11 cellular contexts compared by ENCODE assay signal in genomic region chr6:154613137-154613676, GRCh38.
DNase-seq lines count a peak whose midpoint lies in the region; ATAC-seq and TF ChIP-seq lines count a peak whose summit lies in the region.
"Had no signal": no experiment of that assay in that cellular context is flagged by ENCODE, and none has a peak within 500 bp of the region (broad histone marks: within the 10 kb centered on the region; RNA-seq: fewer than 3 reads in every experiment).

No MANE protein-coding gene starts in this region.

- H3K4me3 ChIP-seq in PC-9 (no peak overlapping the region), fibroblast of lung (replicated peaks in 1 of 4; ENCODE audit: control extremely low read depth in 1 of 4, insufficient read depth in 1 of 4, low read depth in 3 of 4, low read length in 4 of 4) (no peak overlapping the region), neuronal stem cell (ENCODE audit: low read length in 2 of 2) (no peak overlapping the region), aorta (ENCODE audit: low read length in 2 of 2) (no peak overlapping the region)

- POLR2A ChIA-PET in PC-9 (lab: Charles Lee; ENCODE audit: unreplicated experiment), result no interaction called here

- no peak overlapping the region for H2BK5ac ChIP-seq in neuronal stem cell (ENCODE audit: low read length)

- no peaks in the 10 kb centered on the region for H3K36me3 ChIP-seq in PC-9 (ENCODE audit: low read depth)
- no peaks in the 10 kb centered on the region for H3K36me3 ChIP-seq in fibroblast of lung (ENCODE audit: control insufficient read depth, insufficient read depth, low read length)
- no peaks in the 10 kb centered on the region for H3K36me3 ChIP-seq in neuronal stem cell (replicated peaks in 1 of 2; ENCODE audit: control insufficient read depth in 2 of 2, insufficient read depth in 2 of 2, low read length in 2 of 2)
- no peaks in the 10 kb centered on the region for H3K36me3 ChIP-seq in aorta (ENCODE audit: control insufficient read depth in 1 of 2, insufficient read depth in 2 of 2, low read length in 1 of 2)

- CTCF ChIA-PET in PC-9 (lab: Charles Lee), result interaction anchor here (0.6 kb wide), 1 partner anchor 214 kb away, joined by 3 read pairs; no protein-coding TSS in a partner anchor

- no peak for TF ChIP-seq CTCF in PC-9 (conservative IDR thresholded peaks at IDR 0.05)
- no peak for TF ChIP-seq CTCF in fibroblast of lung (conservative IDR thresholded peaks at IDR 0.05 in 1 of 2, IDR thresholded peaks at IDR 0.05 in 1 of 2; ENCODE audit: low read depth in 1 of 2, low read length in 2 of 2)

- H3K9me3 ChIP-seq in PC-9 (ENCODE audit: insufficient read depth, low read depth) (no peaks in the 10 kb centered on the region), fibroblast of lung (ENCODE audit: control insufficient read depth, insufficient read depth, low read depth, low read length) (no peaks in the 10 kb centered on the region), neuronal stem cell (replicated peaks in 1 of 2; ENCODE audit: control insufficient read depth in 2 of 2, insufficient read depth in 1 of 2, low read depth in 1 of 2, low read length in 2 of 2) (no peaks in the 10 kb centered on the region), aorta (ENCODE audit: control insufficient read depth, low read length) (no peaks in the 10 kb centered on the region)

- no peak overlapping the region for H2BK12ac ChIP-seq in neuronal stem cell (ENCODE audit: low read length)

- ATAC-seq in HG03175 (IDR thresholded peaks at IDR 0.05; ENCODE audit: unreplicated experiment) (no peak), aorta (ENCODE audit: low FRiP score) (no peak)
- ATAC-seq: natural killer cell had no signal

- H3K14ac ChIP-seq in neuronal stem cell (ENCODE audit: low read length), result no peak overlapping the region

- H3K23ac ChIP-seq in neuronal stem cell (ENCODE audit: low read depth, low read length, poor library complexity), result no peak overlapping the region

- BruUV-seq in PC-9 (replicated peaks; lab: Mats Ljungman, UMichigan), result no TSS peak

- H2BK15ac ChIP-seq in neuronal stem cell (ENCODE audit: low read length), result no peak overlapping the region

- peaks cover 5% of the 10 kb centered on the region; the same call in 1 of the 2 replicates for H3F3A ChIP-seq in PC-9 (ENCODE audit: insufficient read depth, low read depth)

- peak; percentile 66 for DNase-seq in A172 (ENCODE audit: low spot score)
- peak; percentile 21 for DNase-seq in GM04503 (ENCODE audit: low read depth)
- peak; percentile 7 to 86 for DNase-seq in PC-9
- DNase-seq in fibroblast of lung (ENCODE audit: low read depth in 2 of 2), result peak; percentile 80 to 96
- DNase-seq in activated CD4-positive, alpha-beta T cell treated with anti-CD3 and anti-CD28 coated beads for 48 hours, result no peak
- DNase-seq in neuronal stem cell (ENCODE audit: low spot score), result no peak
- DNase-seq in aorta, result no peak
- DNase-seq: natural killer cell, NCI-H1092 treated with DMSO at 0.1 percent for 48 hours, T-helper 1 cell had no signal

- H3K4me1 ChIP-seq in PC-9 (replicated peaks; ENCODE audit: insufficient read depth), result peaks cover 16% of the 10 kb centered on the region
- H3K4me1 ChIP-seq in fibroblast of lung (ENCODE audit: control insufficient read depth, extremely low read depth, insufficient read depth, low read length), result no peaks in the 10 kb centered on the region
- no peaks in the 10 kb centered on the region for H3K4me1 ChIP-seq in neuronal stem cell (ENCODE audit: control insufficient read depth in 2 of 2, insufficient read depth in 1 of 2, low read depth in 1 of 2, low read length in 2 of 2)
- H3K4me1 ChIP-seq in aorta (ENCODE audit: control insufficient read depth in 1 of 2, insufficient read depth in 2 of 2, low read length in 2 of 2), result no peaks in the 10 kb centered on the region

- H3K4ac ChIP-seq in neuronal stem cell (ENCODE audit: low read length), result no peak overlapping the region

- H3K27ac ChIP-seq in PC-9, result no peak overlapping the region
- H3K27ac ChIP-seq in fibroblast of lung (ENCODE audit: insufficient read depth, low read length), result no peak overlapping the region
- no peak overlapping the region for H3K27ac ChIP-seq in neuronal stem cell (replicated peaks; ENCODE audit: low read length)
- H3K27ac ChIP-seq in aorta (ENCODE audit: low read depth in 1 of 2, low read length in 2 of 2), result no peak overlapping the region

- H4K91ac ChIP-seq in neuronal stem cell (ENCODE audit: low read depth, low read length, poor library complexity), result no peak overlapping the region

- H4K20me1 ChIP-seq in PC-9 (ENCODE audit: insufficient read depth) (no peaks in the 10 kb centered on the region), fibroblast of lung (ENCODE audit: control insufficient read depth, extremely low read depth, insufficient read depth, low read length) (no peaks in the 10 kb centered on the region)

- H2BK120ac ChIP-seq in neuronal stem cell (ENCODE audit: low read depth, low read length), result no peak overlapping the region

- intact Hi-C loops in PC-9 (cut with micrococcal nuclease; ENCODE audit: unreplicated experiment) (no loop called here), aorta (cut with DNase I) (no loop called here)

- H3K9me2 ChIP-seq in PC-9 (ENCODE audit: insufficient read depth), result no peaks in the 10 kb centered on the region

- H3K27me3 ChIP-seq in PC-9 (ENCODE audit: insufficient read depth, low read depth), result no peaks in the 10 kb centered on the region
- no peaks in the 10 kb centered on the region for H3K27me3 ChIP-seq in fibroblast of lung (ENCODE audit: control insufficient read depth, insufficient read depth, low read length)
- H3K27me3 ChIP-seq in neuronal stem cell (ENCODE audit: control insufficient read depth in 3 of 3, insufficient read depth in 3 of 3, low read depth in 1 of 3, low read length in 3 of 3), result no peaks in the 10 kb centered on the region
- no peaks in the 10 kb centered on the region for H3K27me3 ChIP-seq in aorta (ENCODE audit: control insufficient read depth in 1 of 2, insufficient read depth in 2 of 2, low read length in 1 of 2)

- H3K79me1 ChIP-seq in neuronal stem cell (ENCODE audit: low read depth, low read length), result no peaks in the 10 kb centered on the region

- H2AFZ ChIP-seq in PC-9, result no peak overlapping the region
- H2AFZ ChIP-seq in fibroblast of lung (ENCODE audit: low read length), result no peak overlapping the region
- no peak overlapping the region for H2AFZ ChIP-seq in neuronal stem cell (ENCODE audit: low read length)

- no peak overlapping the region for H2AK5ac ChIP-seq in neuronal stem cell (ENCODE audit: low read depth, low read length)

- H3K9ac ChIP-seq in fibroblast of lung (ENCODE audit: insufficient read depth, low read length) (no peak overlapping the region), neuronal stem cell (ENCODE audit: low read depth, low read length, poor library complexity) (no peak overlapping the region)

- no peaks in the 10 kb centered on the region for H3K79me2 ChIP-seq in PC-9 (ENCODE audit: low read depth)
- H3K79me2 ChIP-seq in fibroblast of lung (ENCODE audit: control insufficient read depth, insufficient read depth, low read length), result no peaks in the 10 kb centered on the region

- H3K4me2 ChIP-seq in PC-9 (0 out of 2 replicates have a peak overlapping the region, but pooled peaks have one; percentile 9), fibroblast of lung (ENCODE audit: extremely low read depth, insufficient read depth, low read length) (no peak overlapping the region), neuronal stem cell (ENCODE audit: insufficient read depth, low read length, poor library complexity, severe bottlenecking) (no peak overlapping the region)

- H4K8ac ChIP-seq in neuronal stem cell (ENCODE audit: low read depth, low read length), result no peak overlapping the region

- no CpG with 5 or more reads among the region's 8 CpGs for WGBS in neuronal stem cell (ENCODE audit: extremely low coverage in 2 of 2, insufficient read length in 2 of 2, insufficient replicate concordance in 1 of 2), 2 donors
- WGBS in aorta, 2 donors, result 83 to 84% methylated on average over 8 of the region's 8 CpGs

- no peak overlapping the region for H3K18ac ChIP-seq in neuronal stem cell (ENCODE audit: low read length)

Comparison
In these comparisons a context has a peak if more than half of its experiments do, and no peak if none do; other contexts are left out.
1. DNase-seq: peak in A172 (single experiment), GM04503 (single experiment), PC-9 (2 of 2) and fibroblast of lung (2 of 2); none in activated CD4-positive, alpha-beta T cell treated with anti-CD3 and anti-CD28 coated beads for 48 hours (single experiment), neuronal stem cell (single experiment) and aorta (0 of 2).